Comparison of ENCODE assay signal across 8 cellular contexts in the genomic region with DNA sequence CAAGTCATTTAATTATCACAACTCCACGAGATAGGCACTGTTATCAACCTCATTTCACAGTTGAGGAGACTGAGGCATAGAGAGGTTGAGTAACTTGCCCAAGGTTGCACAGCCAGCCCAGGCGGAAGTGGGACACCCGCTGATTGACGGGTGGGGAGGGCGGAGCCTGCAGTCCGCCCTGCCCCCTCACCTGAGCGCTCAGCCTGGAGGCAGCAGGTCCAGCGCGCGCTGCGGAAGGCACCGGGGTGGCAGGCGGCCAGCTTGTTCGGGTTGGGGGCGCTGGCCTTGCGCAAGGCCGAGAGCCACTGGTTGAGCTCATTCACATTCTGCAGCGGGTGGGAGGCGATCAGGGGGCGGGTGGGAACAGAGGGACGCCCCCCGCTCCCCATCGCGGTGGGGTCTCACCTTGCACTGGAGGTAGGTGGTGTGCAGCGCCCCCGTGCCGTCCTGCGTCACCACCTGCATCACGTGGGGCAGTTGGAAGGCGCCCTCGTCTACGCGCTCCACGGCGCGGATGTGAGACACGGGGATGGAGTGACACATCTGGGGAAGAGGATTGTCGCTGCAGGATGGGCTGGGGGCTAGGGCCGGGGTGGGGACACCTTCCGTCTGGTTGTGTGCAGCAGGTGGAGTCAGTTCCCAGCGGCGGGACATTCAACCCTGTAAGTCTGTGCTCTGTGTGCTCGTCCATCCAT. TPM values are rescaled to one million over a fixed set of nuclear protein-coding genes. Genes with fewer than 3 reads are reported as not detected.
A peak's percentile ranks its signal among the peaks of the same experiment; 100 is the strongest.
DNase-seq lines count a peak whose midpoint lies in the region; ATAC-seq and TF ChIP-seq lines count a peak whose summit lies in the region.

No MANE protein-coding gene starts in this region.

- CTCF ChIA-PET in CD8-positive, alpha-beta T cell (lab: Charles Lee), result interaction anchor here (0.6 to 2.4 kb wide), 6 partner anchors 20 to 1407 kb away, joined by 3 to 8 read pairs (median 4); no protein-coding TSS in a partner anchor

- H3K4me1 ChIP-seq in CD8-positive, alpha-beta T cell (ENCODE audit: insufficient read depth, low read length), result no peaks in the 10 kb centered on the region
- H3K4me1 ChIP-seq in neural progenitor cell, result no peaks in the 10 kb centered on the region

- H3K27me3 ChIP-seq in CD8-positive, alpha-beta T cell (ENCODE audit: insufficient read depth, low read length), result no peaks in the 10 kb centered on the region
- H3K27me3 ChIP-seq in neural progenitor cell, result peaks cover 13% of the 10 kb centered on the region

- intact Hi-C loops in CD8-positive, alpha-beta T cell (cut with DNase I, micrococcal nuclease), result loop anchor here in 1 of 2 experiments (5.0 kb wide), 2 partner anchors 48 to 112 kb away; no protein-coding TSS in a partner anchor

- POLR2A ChIA-PET in CD8-positive, alpha-beta T cell (lab: Charles Lee), result interaction anchor here (0.6 to 1.0 kb wide), 2 partner anchors 50 to 64 kb away, joined by 3 read pairs; no protein-coding TSS in a partner anchor

- H2AFZ ChIP-seq in neural progenitor cell (replicated peaks), result peak overlapping the region; percentile 98

- H3K9me3 ChIP-seq in CD8-positive, alpha-beta T cell (ENCODE audit: low read length), result no peaks in the 10 kb centered on the region
- no peaks in the 10 kb centered on the region for H3K9me3 ChIP-seq in neural progenitor cell (ENCODE audit: low read depth)

- H3K27me3 Mint-ChIP-seq in CD8-positive, alpha-beta T cell (ENCODE audit: low read depth), result no peaks in the 10 kb centered on the region
- H3K27me3 Mint-ChIP-seq in neural progenitor cell (ENCODE audit: insufficient read depth, low read depth), result peaks cover 31% of the 10 kb centered on the region

- peak overlapping the region; percentile 85 for H3K4me2 ChIP-seq in neural progenitor cell

- peak overlapping the region; percentile 84 for H3K4me3 Mint-ChIP-seq in CD8-positive, alpha-beta T cell
- no peak overlapping the region for H3K4me3 Mint-ChIP-seq in neural progenitor cell

- H3K79me2 ChIP-seq in neural progenitor cell (ENCODE audit: low read depth), result no peaks in the 10 kb centered on the region

- peaks cover 8% of the 10 kb centered on the region for H3K4me1 Mint-ChIP-seq in CD8-positive, alpha-beta T cell (ENCODE audit: low read depth)
- H3K4me1 Mint-ChIP-seq in neural progenitor cell, result peaks cover 3% of the 10 kb centered on the region

- H3K36me3 Mint-ChIP-seq in CD8-positive, alpha-beta T cell, result no peaks in the 10 kb centered on the region
- H3K36me3 Mint-ChIP-seq in neural progenitor cell, result no peaks in the 10 kb centered on the region

- H3K9me3 Mint-ChIP-seq in CD8-positive, alpha-beta T cell, result no peaks in the 10 kb centered on the region
- no peaks in the 10 kb centered on the region for H3K9me3 Mint-ChIP-seq in neural progenitor cell

- H3K27ac Mint-ChIP-seq in CD8-positive, alpha-beta T cell, result peak overlapping the region; percentile 79
- H3K27ac Mint-ChIP-seq in neural progenitor cell, result no peak overlapping the region

- no peaks in the 10 kb centered on the region for H4K20me1 ChIP-seq in neural progenitor cell (ENCODE audit: low read depth)

- peak overlapping the region; percentile 50 for H3K27ac ChIP-seq in CD8-positive, alpha-beta T cell (ENCODE audit: low read depth, low read length)
- peak overlapping the region; percentile 54 for H3K27ac ChIP-seq in angular gyrus (ENCODE audit: low read depth, low read length)
- H3K27ac ChIP-seq in neural progenitor cell, result no peak overlapping the region

- H3K36me3 ChIP-seq in CD8-positive, alpha-beta T cell (ENCODE audit: insufficient read depth, low read length), result no peaks in the 10 kb centered on the region
- H3K36me3 ChIP-seq in neural progenitor cell, result no peaks in the 10 kb centered on the region

- peak overlapping the region; percentile 56 for H3K4me3 ChIP-seq in CD8-positive, alpha-beta T cell (ENCODE audit: low read depth, low read length)
- H3K4me3 ChIP-seq in neural progenitor cell, result peak overlapping the region; percentile 50

- ATAC-seq in CD8-positive, alpha-beta T cell, result peak; percentile 90

- peak; percentile 37 to 83 (median 57) for DNase-seq in CD8-positive, alpha-beta T cell
- DNase-seq in T follicular helper cell (ENCODE audit: low read depth) (peak; percentile 69), neural progenitor cell (ENCODE audit: low spot score) (peak; percentile 76), NOMO-1 (lab: John Stamatoyannopoulos, UW; ENCODE audit: unreplicated experiment in 2 of 2) (no peak), middle frontal gyrus (ENCODE audit: extremely low spot score, low spot score) (no peak), SIG-M5 treated with dmso at 0.1 percent for 504 hours (lab: John Stamatoyannopoulos, UW; ENCODE audit: unreplicated experiment) (no peak), NCI-H1436 (lab: John Stamatoyannopoulos, UW) (no peak)

- no peak for TF ChIP-seq CTCF in CD8-positive, alpha-beta T cell (IDR thresholded peaks at IDR 0.05)
- no peak for TF ChIP-seq CTCF in neural progenitor cell (IDR thresholded peaks at IDR 0.05)

- H3K9ac ChIP-seq in neural progenitor cell, result no peak overlapping the region

- H3F3A ChIP-seq in neural progenitor cell (ENCODE audit: low read depth), result no peaks in the 10 kb centered on the region

RNA-seq across cellular contexts. Expression of a gene that starts 31.7 kb away (rescaled TPM):
- 1 to 10 TPM; 2.3 to 2.8 TPM for total RNA-seq in CD8-positive, alpha-beta T cell
- total RNA-seq in neural progenitor cell (ENCODE audit: low replicate concordance), result 0.50 and 1.4 TPM in 2 replicates

RNA-seq across cellular contexts. Expression of a gene that starts 45.6 kb away (rescaled TPM):
- total RNA-seq in CD8-positive, alpha-beta T cell, result under 1 TPM; 0.54 to 0.86 TPM
- 0.19 TPM in 1 of 2 replicates, not detected in the other for total RNA-seq in neural progenitor cell (ENCODE audit: low replicate concordance)

RNA-seq across cellular contexts. Expression of a gene that starts 47.4 kb away (rescaled TPM):
- 1 to 10 TPM; 4.6 to 4.7 TPM for total RNA-seq in CD8-positive, alpha-beta T cell
- 0.49 and 5.2 TPM in 2 replicates for total RNA-seq in neural progenitor cell (ENCODE audit: low replicate concordance)

Comparison
In these comparisons a context has a peak if more than half of its experiments do, and no peak if none do; other contexts are left out.
1. DNase-seq: peak in CD8-positive, alpha-beta T cell (7 of 7), T follicular helper cell (single experiment) and neural progenitor cell (single experiment); none in NOMO-1 (0 of 2), middle frontal gyrus (single experiment), SIG-M5 treated with dmso at 0.1 percent for 504 hours (single experiment) and NCI-H1436 (single experiment).